Comparison of ENCODE assay signal across 1 cellular context in the genomic region with DNA sequence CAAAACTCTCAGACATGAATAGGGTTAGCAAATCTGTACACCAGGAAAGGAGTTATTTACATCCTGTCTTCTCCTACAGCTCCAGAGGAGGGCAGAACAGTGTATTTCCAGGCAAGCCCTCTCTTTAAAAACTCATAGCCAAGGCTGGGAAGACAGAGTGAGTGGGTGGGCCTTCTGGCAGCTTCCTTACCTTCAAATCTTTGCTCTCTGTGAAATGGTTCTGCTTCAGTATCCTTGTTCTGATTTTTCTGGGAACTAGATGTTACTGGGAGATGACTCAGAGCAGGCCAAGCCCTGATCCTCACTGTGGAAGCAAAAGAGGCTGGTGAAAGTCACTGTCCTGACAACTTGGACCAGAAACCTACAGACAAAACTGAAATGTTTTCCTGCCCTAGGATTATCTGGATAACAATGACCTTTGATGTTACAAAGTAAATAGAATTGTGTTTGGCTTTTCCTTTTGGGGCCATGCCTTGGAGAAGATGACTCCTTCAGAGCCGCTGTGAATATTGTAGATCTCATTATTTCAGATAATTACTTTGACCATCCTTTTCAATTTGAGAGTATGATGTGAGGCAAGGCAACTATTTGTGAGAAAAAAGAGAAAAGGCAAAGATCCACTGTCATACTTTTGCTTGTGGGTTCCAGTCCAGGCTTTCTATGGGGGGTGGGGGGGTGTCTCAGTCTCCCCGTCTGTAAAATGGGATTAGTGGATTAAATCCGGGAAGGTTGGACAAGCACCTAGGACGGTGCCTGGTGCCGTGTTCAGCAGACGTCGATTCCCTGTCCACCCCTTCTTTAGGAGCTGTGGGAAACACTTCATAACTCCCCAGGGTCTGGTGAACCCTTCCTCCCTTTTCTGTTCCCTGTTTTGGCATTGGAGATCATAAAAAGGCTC.
TF ChIP-seq lines count a peak whose summit lies in the region.

No MANE protein-coding gene starts in this region.

TF ChIP-seq in A549, 52 proteins besides CTCF, POLR2A, EP300 and RAD21 (continued from another document):
- TF ChIP-seq HOXB13 (CRISPR knock-in tag; IDR thresholded peaks at IDR 0.05; ENCODE audit: low read depth) (no peak), NFE2L2 (conservative IDR thresholded peaks at IDR 0.05; ENCODE audit: low read length) (no peak), SMC3 (IDR thresholded peaks at IDR 0.05) (peak; percentile 49; the same call in 2 of the 3 replicates), FOSB (CRISPR knock-in tag; IDR thresholded peaks at IDR 0.05) (no peak), ESRRA (IDR thresholded peaks at IDR 0.05; ENCODE audit: borderline replicate concordance, low read length) (no peak), NR3C1 (IDR thresholded peaks at IDR 0.05) (no peak), FOSL2 (IDR thresholded peaks at IDR 0.05) (no peak), FOSL2 (CRISPR knock-in tag; IDR thresholded peaks at IDR 0.05) (0 out of 2 replicates have a peak, but pooled peaks have one; percentile 18), CBX8 (IDR thresholded peaks at IDR 0.05) (no peak), ZSCAN20 (CRISPR knock-in tag; IDR thresholded peaks at IDR 0.05) (no peak), TP53 (CRISPR knock-in tag; IDR thresholded peaks at IDR 0.05) (no peak), HEYL (CRISPR knock-in tag; IDR thresholded peaks at IDR 0.05) (no peak)
- TF ChIP-seq, protein P1, sequence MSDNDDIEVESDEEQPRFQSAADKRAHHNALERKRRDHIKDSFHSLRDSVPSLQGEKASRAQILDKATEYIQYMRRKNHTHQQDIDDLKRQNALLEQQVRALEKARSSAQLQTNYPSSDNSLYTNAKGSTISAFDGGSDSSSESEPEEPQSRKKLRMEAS (IDR thresholded peaks at IDR 0.05) = no peak
- TF ChIP-seq, protein P2, sequence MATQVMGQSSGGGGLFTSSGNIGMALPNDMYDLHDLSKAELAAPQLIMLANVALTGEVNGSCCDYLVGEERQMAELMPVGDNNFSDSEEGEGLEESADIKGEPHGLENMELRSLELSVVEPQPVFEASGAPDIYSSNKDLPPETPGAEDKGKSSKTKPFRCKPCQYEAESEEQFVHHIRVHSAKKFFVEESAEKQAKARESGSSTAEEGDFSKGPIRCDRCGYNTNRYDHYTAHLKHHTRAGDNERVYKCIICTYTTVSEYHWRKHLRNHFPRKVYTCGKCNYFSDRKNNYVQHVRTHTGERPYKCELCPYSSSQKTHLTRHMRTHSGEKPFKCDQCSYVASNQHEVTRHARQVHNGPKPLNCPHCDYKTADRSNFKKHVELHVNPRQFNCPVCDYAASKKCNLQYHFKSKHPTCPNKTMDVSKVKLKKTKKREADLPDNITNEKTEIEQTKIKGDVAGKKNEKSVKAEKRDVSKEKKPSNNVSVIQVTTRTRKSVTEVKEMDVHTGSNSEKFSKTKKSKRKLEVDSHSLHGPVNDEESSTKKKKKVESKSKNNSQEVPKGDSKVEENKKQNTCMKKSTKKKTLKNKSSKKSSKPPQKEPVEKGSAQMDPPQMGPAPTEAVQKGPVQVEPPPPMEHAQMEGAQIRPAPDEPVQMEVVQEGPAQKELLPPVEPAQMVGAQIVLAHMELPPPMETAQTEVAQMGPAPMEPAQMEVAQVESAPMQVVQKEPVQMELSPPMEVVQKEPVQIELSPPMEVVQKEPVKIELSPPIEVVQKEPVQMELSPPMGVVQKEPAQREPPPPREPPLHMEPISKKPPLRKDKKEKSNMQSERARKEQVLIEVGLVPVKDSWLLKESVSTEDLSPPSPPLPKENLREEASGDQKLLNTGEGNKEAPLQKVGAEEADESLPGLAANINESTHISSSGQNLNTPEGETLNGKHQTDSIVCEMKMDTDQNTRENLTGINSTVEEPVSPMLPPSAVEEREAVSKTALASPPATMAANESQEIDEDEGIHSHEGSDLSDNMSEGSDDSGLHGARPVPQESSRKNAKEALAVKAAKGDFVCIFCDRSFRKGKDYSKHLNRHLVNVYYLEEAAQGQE (IDR thresholded peaks at IDR 0.05) = no peak
- TF ChIP-seq, protein P3, sequence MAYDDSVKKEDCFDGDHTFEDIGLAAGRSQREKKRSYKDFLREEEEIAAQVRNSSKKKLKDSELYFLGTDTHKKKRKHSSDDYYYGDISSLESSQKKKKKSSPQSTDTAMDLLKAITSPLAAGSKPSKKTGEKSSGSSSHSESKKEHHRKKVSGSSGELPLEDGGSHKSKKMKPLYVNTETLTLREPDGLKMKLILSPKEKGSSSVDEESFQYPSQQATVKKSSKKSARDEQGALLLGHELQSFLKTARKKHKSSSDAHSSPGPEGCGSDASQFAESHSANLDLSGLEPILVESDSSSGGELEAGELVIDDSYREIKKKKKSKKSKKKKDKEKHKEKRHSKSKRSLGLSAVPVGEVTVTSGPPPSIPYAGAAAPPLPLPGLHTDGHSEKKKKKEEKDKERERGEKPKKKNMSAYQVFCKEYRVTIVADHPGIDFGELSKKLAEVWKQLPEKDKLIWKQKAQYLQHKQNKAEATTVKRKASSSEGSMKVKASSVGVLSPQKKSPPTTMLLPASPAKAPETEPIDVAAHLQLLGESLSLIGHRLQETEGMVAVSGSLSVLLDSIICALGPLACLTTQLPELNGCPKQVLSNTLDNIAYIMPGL (CRISPR knock-in tag; IDR thresholded peaks at IDR 0.05; ENCODE audit: borderline replicate concordance) = no peak
- TF ChIP-seq, protein P4, sequence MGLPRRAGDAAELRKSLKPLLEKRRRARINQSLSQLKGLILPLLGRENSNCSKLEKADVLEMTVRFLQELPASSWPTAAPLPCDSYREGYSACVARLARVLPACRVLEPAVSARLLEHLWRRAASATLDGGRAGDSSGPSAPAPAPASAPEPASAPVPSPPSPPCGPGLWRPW (IDR thresholded peaks at IDR 0.05) = no peak
